26 cellular contexts compared by ENCODE assay signal in the genomic region with DNA sequence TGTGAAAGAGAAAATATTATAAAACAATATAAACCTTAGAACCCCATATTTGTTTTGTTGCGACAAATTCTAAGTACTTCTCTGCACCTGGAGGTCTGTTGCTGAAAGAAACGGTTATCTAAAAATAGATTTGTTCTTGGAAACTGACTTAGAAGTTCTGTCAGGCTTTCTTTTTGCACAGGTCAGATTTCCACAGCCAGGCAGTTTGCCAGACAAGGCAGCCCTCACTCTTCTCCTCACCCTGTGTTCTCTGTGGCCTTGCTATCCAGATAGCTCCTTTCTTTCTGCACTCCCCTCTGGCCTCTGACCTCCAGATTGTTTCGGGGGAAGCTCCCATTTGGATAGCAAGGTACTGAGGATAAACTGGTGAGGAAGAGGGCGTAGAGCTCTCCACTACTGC.
DNase-seq lines count a peak whose midpoint lies in the region; ATAC-seq, FAIRE-seq and TF ChIP-seq lines count a peak whose summit lies in the region.
"Had no signal": no experiment of that assay in that cellular context is flagged by ENCODE, and none has a peak within 500 bp of the region (broad histone marks: within the 10 kb centered on the region; RNA-seq: fewer than 3 reads in every experiment).

No MANE protein-coding gene starts in this region.

- TF ChIP-seq RAD21 in HepG2 (CRISPR knock-in tag; IDR thresholded peaks at IDR 0.05) = no peak

- no peak overlapping the region for H3K9ac ChIP-seq in HepG2 (ENCODE audit: insufficient read depth, low read depth, low read length)
- H3K9ac ChIP-seq in GM23248 = no peak overlapping the region

- no peaks in the 10 kb centered on the region for H3K27me3 ChIP-seq in right lobe of liver
- H3K27me3 ChIP-seq in HepG2 (ENCODE audit: control insufficient read depth in 1 of 2, insufficient read depth in 2 of 2, low read length in 2 of 2) = no peaks in the 10 kb centered on the region
- H3K27me3 ChIP-seq in pancreas = no peaks in the 10 kb centered on the region
- H3K27me3 ChIP-seq in BE2C = no peaks in the 10 kb centered on the region; the same call in 1 of the 2 replicates
- H3K27me3 ChIP-seq in GM23248 (replicated peaks; ENCODE audit: insufficient read depth) = no peaks in the 10 kb centered on the region
- H3K27me3 ChIP-seq: SJSA1 had no signal

- H3F3A ChIP-seq in GM23248 (ENCODE audit: insufficient read depth) = no peaks in the 10 kb centered on the region

- H3K9me2 ChIP-seq in GM23248 (ENCODE audit: insufficient read depth) = no peaks in the 10 kb centered on the region

- POLR2A ChIA-PET in HepG2 (lab: Yijun Ruan, JAX) = no interaction called here

- WGBS in right lobe of liver (ENCODE audit: insufficient coverage, low coverage, low lambda C conversion rate, missing lambda C conversion rate) = 39% methylated on average over 3 of the region's 4 CpGs
- WGBS in HepG2 (ENCODE audit: low lambda C conversion rate) = 45% methylated on average over 4 of the region's 4 CpGs
- 31 to 39% methylated on average over 4 of the region's 4 CpGs for WGBS in pancreas, 2 donors
- WGBS in GM23248 (ENCODE audit: low coverage in 1 of 2, low lambda C conversion rate in 2 of 2, missing lambda C conversion rate in 2 of 2), 2 experiments = 11 to 16% methylated on average over 4 of the region's 4 CpGs

- DNase-seq in right lobe of liver = peak in 1 of 3 donors; percentile 23
- DNase-seq in HepG2 (ENCODE audit: low spot score) = no peak
- DNase-seq in RPMI8226 = peak; percentile 95
- DNase-seq in pancreas = peak in 5 of 6 donors; percentile 23 to 60 (median 37)
- no peak for DNase-seq in occipital lobe (lab: John Stamatoyannopoulos, UW)
- DNase-seq in NCI-H1048 (lab: John Stamatoyannopoulos, UW) = no peak
- DNase-seq in BE2C = no peak
- no peak for DNase-seq in GM23248
- DNase-seq: C1 segment of cervical spinal cord; Caco-2; CD8-positive, alpha-beta T cell; EL; GDM1; Kasumi-1; NCI-H1417; NCI-H1694 treated with DMSO at 0.1 percent for 48 hours; NCI-H2081; NCI-H2171 treated with DMSO at 0.1 percent for 48 hours; NCI-H345; NCI-H510A treated with DMSO at 0.1 percent for 48 hours; NCI-H748 treated with DMSO at 0.1 percent for 48 hours; PC-3 had no signal

- intact Hi-C loops in right lobe of liver (cut with DNase I) = no loop called here
- intact Hi-C loops in HepG2 (cut with micrococcal nuclease; ENCODE audit: unreplicated experiment) = no loop called here
- intact Hi-C loops in pancreas (cut with DNase I) = no loop called here

- CTCF ChIA-PET in HepG2 (lab: Yijun Ruan, JAX; ENCODE audit: low intra/inter-chr PET ratio, low total read pairs) = no interaction called here

- H3K4me3 ChIP-seq in right lobe of liver (no peak overlapping the region), HepG2 (replicated peaks in 1 of 3; ENCODE audit: insufficient read depth in 1 of 3, low read depth in 2 of 3, low read length in 3 of 3) (no peak overlapping the region), pancreas (no peak overlapping the region), BE2C (ENCODE audit: low read depth, low read length) (no peak overlapping the region), GM23248 (no peak overlapping the region)
- H3K4me3 ChIP-seq: GM12878, SJSA1 had no signal

- FAIRE-seq in HepG2 (lab: Jason Lieb, UNC) (no peak), pancreas (lab: Jason Lieb, UNC) (no peak)
- FAIRE-seq: GM12878, H54 had no signal

- no peak for TF ChIP-seq POLR2A in right lobe of liver (IDR thresholded peaks at IDR 0.05)
- no peak for TF ChIP-seq POLR2A in HepG2 (IDR thresholded peaks at IDR 0.05; ENCODE audit: insufficient read depth in 1 of 2, low read depth in 2 of 2, low read length in 2 of 2)

- no peaks in the 10 kb centered on the region for H4K20me1 ChIP-seq in HepG2 (ENCODE audit: insufficient read depth, low read length)
- H4K20me1 ChIP-seq in GM23248 (ENCODE audit: insufficient read depth) = no peaks in the 10 kb centered on the region

- no peak overlapping the region for H3K4me2 ChIP-seq in HepG2 (ENCODE audit: low read depth, low read length)
- no peak overlapping the region for H3K4me2 ChIP-seq in GM23248 (ENCODE audit: unreplicated experiment)

- H3K4me1 ChIP-seq in right lobe of liver = no peaks in the 10 kb centered on the region
- H3K4me1 ChIP-seq in HepG2 (ENCODE audit: insufficient read depth, low read length) = peaks cover 11% of the 10 kb centered on the region
- H3K4me1 ChIP-seq in pancreas = peaks cover 0 to 8% (median 8%) of the 10 kb centered on the region in 3 donors
- H3K4me1 ChIP-seq in BE2C = no peaks in the 10 kb centered on the region
- H3K4me1 ChIP-seq in GM23248 (ENCODE audit: insufficient read depth) = no peaks in the 10 kb centered on the region
- H3K4me1 ChIP-seq: Caco-2, SJSA1 had no signal

- H3K27ac ChIP-seq in right lobe of liver = no peak overlapping the region
- no peak overlapping the region for H3K27ac ChIP-seq in HepG2 (ENCODE audit: extremely low read length, insufficient read depth, low read length)
- no peak overlapping the region for H3K27ac ChIP-seq in pancreas
- H3K27ac ChIP-seq in GM23248 = no peak overlapping the region
- H3K27ac ChIP-seq: SJSA1 had no signal

- no TSS peak for BruUV-seq in HepG2 (replicated peaks; lab: Mats Ljungman, UMichigan)

- no peak for TF ChIP-seq EP300 in HepG2 (IDR thresholded peaks at IDR 0.05; ENCODE audit: low read depth in 2 of 2, low read length in 2 of 2)
- TF ChIP-seq EP300 in HepG2 (CRISPR knock-in tag; IDR thresholded peaks at IDR 0.05; ENCODE audit: borderline replicate concordance) = no peak

- ATAC-seq in right lobe of liver = peak; percentile 39 to 72 (median 47)
- ATAC-seq in HepG2 = no peak
- ATAC-seq in pancreas = peak; percentile 58 to 88 (median 72)
- ATAC-seq: CD8-positive, alpha-beta T cell; GM12878; PC-3; Right ventricle myocardium inferior had no signal

- no peak overlapping the region for H2AFZ ChIP-seq in HepG2 (ENCODE audit: low read length)
- no peak overlapping the region for H2AFZ ChIP-seq in GM23248

- no peaks in the 10 kb centered on the region for H3K79me2 ChIP-seq in HepG2 (ENCODE audit: insufficient read depth, low read length)
- H3K79me2 ChIP-seq in GM23248 (ENCODE audit: insufficient read depth) = no peaks in the 10 kb centered on the region

- in situ Hi-C loops in HepG2 (cut with HindIII; ENCODE audit: extremely low pct_ligation_motif_present, low pct_unique_long_range_greater_than_20kb) = no loop called here
- in situ Hi-C loops in GM23248 (cut with MboI) = no loop called here

- TF ChIP-seq CTCF in right lobe of liver (IDR thresholded peaks at IDR 0.05) = no peak
- no peak for TF ChIP-seq CTCF in HepG2 (CRISPR knock-in tag; IDR thresholded peaks at IDR 0.05)
- TF ChIP-seq CTCF in pancreas (IDR thresholded peaks at IDR 0.05) = no peak
- no peak for TF ChIP-seq CTCF in BE2C (IDR thresholded peaks at IDR 0.05; ENCODE audit: low read depth, low read length)

- H3K9me3 ChIP-seq in right lobe of liver = no peaks in the 10 kb centered on the region
- no peaks in the 10 kb centered on the region for H3K9me3 ChIP-seq in HepG2 (ENCODE audit: low read length)
- H3K9me3 ChIP-seq in pancreas = no peaks in the 10 kb centered on the region
- no peaks in the 10 kb centered on the region for H3K9me3 ChIP-seq in BE2C
- H3K9me3 ChIP-seq in GM23248 (ENCODE audit: low read depth) = no peaks in the 10 kb centered on the region
- H3K9me3 ChIP-seq: Caco-2, SJSA1 had no signal

- H3K36me3 ChIP-seq in right lobe of liver (no peaks in the 10 kb centered on the region), HepG2 (replicated peaks in 1 of 2; ENCODE audit: control insufficient read depth in 1 of 2, insufficient read depth in 2 of 2, low read length in 2 of 2) (no peaks in the 10 kb centered on the region), pancreas (no peaks in the 10 kb centered on the region), BE2C (no peaks in the 10 kb centered on the region), GM23248 (ENCODE audit: low read depth) (no peaks in the 10 kb centered on the region)
- H3K36me3 ChIP-seq: SJSA1 had no signal

TF ChIP-seq in HepG2, 621 proteins besides CTCF, POLR2A, EP300 and RAD21:
- TF ChIP-seq ZNF564 (CRISPR knock-in tag; IDR thresholded peaks at IDR 0.05) (no peak), SUZ12 (IDR thresholded peaks at IDR 0.05; ENCODE audit: low read depth, low read length) (no peak), PHF21A (CRISPR knock-in tag; IDR thresholded peaks at IDR 0.05) (no peak), ARID2 (CRISPR knock-in tag; IDR thresholded peaks at IDR 0.05; ENCODE audit: borderline replicate concordance) (no peak), ZNF34 (CRISPR knock-in tag; IDR thresholded peaks at IDR 0.05; ENCODE audit: borderline replicate concordance) (no peak), TGIF2 (CRISPR knock-in tag; IDR thresholded peaks at IDR 0.05) (no peak), RFX3 (CRISPR knock-in tag; IDR thresholded peaks at IDR 0.05) (no peak), ZNF205 (CRISPR knock-in tag; IDR thresholded peaks at IDR 0.05) (no peak)
- TF ChIP-seq, protein P1, sequence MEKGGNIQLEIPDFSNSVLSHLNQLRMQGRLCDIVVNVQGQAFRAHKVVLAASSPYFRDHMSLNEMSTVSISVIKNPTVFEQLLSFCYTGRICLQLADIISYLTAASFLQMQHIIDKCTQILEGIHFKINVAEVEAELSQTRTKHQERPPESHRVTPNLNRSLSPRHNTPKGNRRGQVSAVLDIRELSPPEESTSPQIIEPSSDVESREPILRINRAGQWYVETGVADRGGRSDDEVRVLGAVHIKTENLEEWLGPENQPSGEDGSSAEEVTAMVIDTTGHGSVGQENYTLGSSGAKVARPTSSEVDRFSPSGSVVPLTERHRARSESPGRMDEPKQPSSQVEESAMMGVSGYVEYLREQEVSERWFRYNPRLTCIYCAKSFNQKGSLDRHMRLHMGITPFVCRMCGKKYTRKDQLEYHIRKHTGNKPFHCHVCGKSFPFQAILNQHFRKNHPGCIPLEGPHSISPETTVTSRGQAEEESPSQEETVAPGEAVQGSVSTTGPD (CRISPR knock-in tag; IDR thresholded peaks at IDR 0.05) = no peak

Comparison
In these comparisons a context has a peak if more than half of its experiments do, and no peak if none do; other contexts are left out.
1. DNase-seq: peak in RPMI8226 (single experiment) and pancreas (5 of 6); none in HepG2 (single experiment), occipital lobe (single experiment), NCI-H1048 (single experiment), BE2C (single experiment) and GM23248 (single experiment).